In the genomic region with DNA sequence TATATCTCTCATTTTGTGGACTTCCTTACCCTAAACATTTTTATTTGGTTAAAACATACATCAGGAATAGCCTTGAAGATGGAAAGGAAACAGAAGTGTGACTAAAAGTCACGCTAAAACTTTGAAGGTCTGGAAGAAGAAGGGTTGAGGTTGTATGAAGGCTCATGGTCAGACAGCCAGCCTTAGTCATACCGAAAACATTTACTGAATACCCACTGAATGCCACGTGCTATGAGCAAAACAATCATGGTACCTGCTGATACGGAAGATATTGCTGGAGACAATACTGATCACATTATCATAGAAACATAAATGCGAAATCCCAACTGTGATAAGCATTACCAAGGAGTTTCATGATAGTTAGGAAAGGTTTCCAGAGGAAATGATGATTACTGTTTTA, we compare ENCODE assay signal across 21 cellular contexts.
"Had no signal": no experiment of that assay in that cellular context is flagged by ENCODE, and none has a peak within 500 bp of the region (broad histone marks: within the 10 kb centered on the region; RNA-seq: fewer than 3 reads in every experiment).

No MANE protein-coding gene starts in this region.

- DNase-seq: activated CD4-positive, alpha-beta T cell treated with anti-CD3 and anti-CD28 coated beads for 4 hours; activated CD8-positive, alpha-beta memory T cell treated with anti-CD3 and anti-CD28 coated beads, Interleukin-2, amount 50 U/mL, for 4 hours; activated CD8-positive, alpha-beta T cell treated with anti-CD3 and anti-CD28 coated beads for 36 hours; activated naive CD4-positive, alpha-beta T cell treated with anti-CD3 and anti-CD28 coated beads, Interleukin-2, amount 50 U/mL, for 16 hours; activated T-cell treated with anti-CD3 and anti-CD28 coated beads, Interleukin-2, amount 50 U/mL, for 72 hours; amygdala; central memory CD4-positive, alpha-beta T cell; Kasumi-1; KBM-7; NCI-H1048; NCI-H146; NCI-H187 treated with DMSO at 0.1 percent for 48 hours; NCI-H2081 treated with DMSO at 0.1 percent for 48 hours; NCI-H446; NCI-H524; PC-9; RPMI8226; SK-N-SH; T-helper 1 cell had no signal

- H3K27ac ChIP-seq: PC-9, VCaP had no signal

- H3K4me3 ChIP-seq: PC-9 had no signal

- H3K9me3 ChIP-seq: SK-N-SH had no signal

- FAIRE-seq: bronchial epithelial cell had no signal
